27 cellular contexts compared by ENCODE assay signal in genomic region chr6:24231578-24231977, GRCh38.
"Had no signal": no experiment of that assay in that cellular context is flagged by ENCODE, and none has a peak within 500 bp of the region (broad histone marks: within the 10 kb centered on the region; RNA-seq: fewer than 3 reads in every experiment).

No MANE protein-coding gene starts in this region.

- H3K36me3 ChIP-seq: esophagus muscularis mucosa, gastroesophageal sphincter, heart right ventricle, left lung, right atrium auricular region, sigmoid colon, tibial artery had no signal

- H3K4me1 ChIP-seq: foreskin keratinocyte, left lung, right atrium auricular region, testis, tibial artery had no signal

- H2AFZ ChIP-seq: parathyroid adenoma had no signal

- H3K27ac ChIP-seq: coronary artery, esophagus muscularis mucosa, foreskin keratinocyte, gastroesophageal sphincter, heart right ventricle, left lung, parathyroid adenoma, right atrium auricular region, sigmoid colon, testis, tibial artery had no signal

- DNase-seq: dermis blood vessel endothelial cell; effector memory CD4-positive, alpha-beta T cell; foreskin keratinocyte; glutamatergic neuron; heart right ventricle; hippocampal formation; left cardiac atrium; left lung; mammary epithelial cell; mucosa of descending colon; naive B cell; sigmoid colon; stimulated activated CD4-positive, alpha-beta T cell treated with anti-CD3 and anti-CD28 coated beads, Interleukin-2, amount 100 ng/mL, for 24 hours; stimulated activated CD4-positive, alpha-beta T cell treated with anti-CD3 and anti-CD28 coated beads, Interleukin-4, amount 100 ng/mL, for 4 hours; stimulated activated naive CD8-positive, alpha-beta T cell treated with anti-CD3 and anti-CD28 coated beads, Interleukin-15, Interleukin-2, amounts not matched to agents 100 U/mL and 50 U/mL, for 24 hours; substantia nigra; testis; tibial artery had no signal

- H3K27me3 ChIP-seq: esophagus muscularis mucosa, gastroesophageal sphincter, left lung, right atrium auricular region, sigmoid colon, testis, tibial artery had no signal

- H3K4me3 ChIP-seq: coronary artery, esophagus muscularis mucosa, gastroesophageal sphincter, heart right ventricle, left lung, mucosa of descending colon, right atrium auricular region, sigmoid colon, testis, tibial artery had no signal

- H3K9ac ChIP-seq: parathyroid adenoma had no signal

- H3K9me3 ChIP-seq: esophagus muscularis mucosa, gastroesophageal sphincter, heart right ventricle, left lung, mucosa of descending colon, right atrium auricular region, sigmoid colon, testis, tibial artery had no signal

- ATAC-seq: foreskin keratinocyte; gastroesophageal sphincter; heart right ventricle; left cardiac atrium; left lung; mucosa of descending colon; natural killer cell treated with Interleukin-12 subunit alpha and Interleukin-12 subunit beta and Interleukin-15 and Interleukin-18, amount 100 ng/mL, for 72 hours; stimulated activated memory B cell treated with anti-CD40 and anti-IgM and Interleukin-4, amounts not matched to agents 10 μg/mL and 1 μg/mL and 100 μg/mL, for 72 hours; stimulated activated naive CD8-positive, alpha-beta T cell treated with anti-CD3 and anti-CD28 coated beads, Interleukin-15, Interleukin-2, amounts not matched to agents 100 U/mL and 50 U/mL, for 24 hours had no signal

- H3K79me2 ChIP-seq: parathyroid adenoma had no signal

- FAIRE-seq: endothelial cell of umbilical vein, islet of Langerhans had no signal
